In genomic region chr1:46301406-46302090, GRCh38 we compare ENCODE assay signal across 8 cellular contexts. TPM values are rescaled to one million over a fixed set of nuclear protein-coding genes. Genes with fewer than 3 reads are reported as not detected.
DNase-seq lines count a peak whose midpoint lies in the region; ATAC-seq and TF ChIP-seq lines count a peak whose summit lies in the region.

No MANE protein-coding gene starts in this region.

- ATAC-seq in GM21723 (IDR thresholded peaks at IDR 0.05; ENCODE audit: unreplicated experiment) = peak; percentile 7

- TF ChIP-seq CTCF in lower leg skin (IDR thresholded peaks at IDR 0.05) = no peak

- WGBS in lower leg skin, 2 donors = 4 to 5% methylated on average over 35 of the region's 35 CpGs

- no peak for TF ChIP-seq POLR2A in lower leg skin (IDR thresholded peaks at IDR 0.05)

- peak overlapping the region; percentile 99 for H3K27ac Mint-ChIP-seq in dendritic cell treated with granulocyte-macrophage colony-stimulating factor and Interleukin-4, amounts not matched to agents 40 ng/mL and 50 ng/mL, for 4 days

- DNase-seq in Ammon's horn (ENCODE audit: low spot score) (peak; percentile 27), SK-N-DZ (ENCODE audit: low spot score) (peak; percentile 36), lower leg skin (ENCODE audit: low spot score in 2 of 2) (peak; percentile 23 to 91), NCI-H2107 (lab: John Stamatoyannopoulos, UW) (no peak)
- DNase-seq in stimulated activated naive CD4-positive, alpha-beta T cell treated with Interleukin-2 at 50 U/mL for 16 hours (lab: John Stamatoyannopoulos, UW) = peak; percentile 26
- DNase-seq in NK-92 treated with Interleukin-12 subunit alpha and Interleukin-12 subunit beta, amount 100 ng/mL, for 24 hours (lab: John Stamatoyannopoulos, UW) = no peak

- peaks cover 57% of the 10 kb centered on the region for H3K36me3 Mint-ChIP-seq in dendritic cell treated with granulocyte-macrophage colony-stimulating factor and Interleukin-4, amounts not matched to agents 40 ng/mL and 50 ng/mL, for 4 days (ENCODE audit: low read depth)

- H3K4me1 Mint-ChIP-seq in dendritic cell treated with granulocyte-macrophage colony-stimulating factor and Interleukin-4, amounts not matched to agents 40 ng/mL and 50 ng/mL, for 4 days (ENCODE audit: low read depth) = peaks cover 36% of the 10 kb centered on the region

- no peaks in the 10 kb centered on the region for H3K9me3 Mint-ChIP-seq in dendritic cell treated with granulocyte-macrophage colony-stimulating factor and Interleukin-4, amounts not matched to agents 40 ng/mL and 50 ng/mL, for 4 days

- intact Hi-C loops in dendritic cell treated with granulocyte-macrophage colony-stimulating factor and Interleukin-4, amounts not matched to agents 40 ng/mL and 50 ng/mL, for 4 days (cut with micrococcal nuclease) = loop anchor here (2.0 to 5.0 kb wide), 2 partner anchors 41 to 55 kb away; partner anchors contain the start of genes NSUN4 and RAD54L
- intact Hi-C loops in lower leg skin (cut with DNase I; ENCODE audit: low total_unique reads) = no loop called here

- peak overlapping the region; percentile 92 for H3K4me3 ChIP-seq in lower leg skin (ENCODE audit: low read depth, poor library complexity, severe bottlenecking)

- H3K27me3 Mint-ChIP-seq in dendritic cell treated with granulocyte-macrophage colony-stimulating factor and Interleukin-4, amounts not matched to agents 40 ng/mL and 50 ng/mL, for 4 days = no peaks in the 10 kb centered on the region

- peak overlapping the region; percentile 99 for H3K4me3 Mint-ChIP-seq in dendritic cell treated with granulocyte-macrophage colony-stimulating factor and Interleukin-4, amounts not matched to agents 40 ng/mL and 50 ng/mL, for 4 days

RNA-seq across cellular contexts. Expression of gene LRRC41, which starts 1.9 kb away (rescaled TPM):
- polyA plus RNA-seq in SK-N-DZ (2014; cell fraction: cytosol; rRNA removed) = 50.4 and 50.8 TPM in 2 replicates
- polyA plus RNA-seq in SK-N-DZ (2014; cell fraction: nucleus; rRNA removed) = 45.8 and 51.8 TPM in 2 replicates
- 10 to 100 TPM; 74.6 to 87.8 (median 82.3) TPM for total RNA-seq in lower leg skin

RNA-seq across cellular contexts. Expression of gene UQCRH, which starts 1.9 kb away (rescaled TPM):
- polyA plus RNA-seq in SK-N-DZ (2014; cell fraction: cytosol; rRNA removed) = 1,331 and 1,347 TPM in 2 replicates
- polyA plus RNA-seq in SK-N-DZ (2014; cell fraction: nucleus; rRNA removed) = 785 and 960 TPM in 2 replicates
- 100 to 1,000 TPM; 223 to 278 (median 237) TPM for total RNA-seq in lower leg skin

RNA-seq across cellular contexts. Expression of gene NSUN4, which starts 39.1 kb away (rescaled TPM):
- polyA plus RNA-seq in SK-N-DZ (2014; cell fraction: cytosol; rRNA removed) = 17.5 and 22.9 TPM in 2 replicates
- 10.4 and 14.8 TPM in 2 replicates for polyA plus RNA-seq in SK-N-DZ (2014; cell fraction: nucleus; rRNA removed)
- 10 to 100 TPM; 15.6 to 62.3 (median 22.9) TPM for total RNA-seq in lower leg skin

RNA-seq across cellular contexts. Expression of gene RAD54L, which starts 54.0 kb away (rescaled TPM):
- polyA plus RNA-seq in SK-N-DZ (2014; cell fraction: cytosol; rRNA removed) = 22.9 and 24.0 TPM in 2 replicates
- polyA plus RNA-seq in SK-N-DZ (2014; cell fraction: nucleus; rRNA removed) = 57.9 and 93.4 TPM in 2 replicates
- under 1 TPM; 0.19 to 0.89 (median 0.47) TPM for total RNA-seq in lower leg skin

Comparison
In these comparisons a context has a peak if more than half of its experiments do, and no peak if none do; other contexts are left out.
1. DNase-seq: peak in Ammon's horn (single experiment), SK-N-DZ (single experiment), lower leg skin (2 of 2) and stimulated activated naive CD4-positive, alpha-beta T cell treated with Interleukin-2 at 50 U/mL for 16 hours (single experiment); none in NCI-H2107 (single experiment) and NK-92 treated with Interleukin-12 subunit alpha and Interleukin-12 subunit beta, amount 100 ng/mL, for 24 hours (single experiment).